1 cellular context compared by ENCODE assay signal in the genomic region with DNA sequence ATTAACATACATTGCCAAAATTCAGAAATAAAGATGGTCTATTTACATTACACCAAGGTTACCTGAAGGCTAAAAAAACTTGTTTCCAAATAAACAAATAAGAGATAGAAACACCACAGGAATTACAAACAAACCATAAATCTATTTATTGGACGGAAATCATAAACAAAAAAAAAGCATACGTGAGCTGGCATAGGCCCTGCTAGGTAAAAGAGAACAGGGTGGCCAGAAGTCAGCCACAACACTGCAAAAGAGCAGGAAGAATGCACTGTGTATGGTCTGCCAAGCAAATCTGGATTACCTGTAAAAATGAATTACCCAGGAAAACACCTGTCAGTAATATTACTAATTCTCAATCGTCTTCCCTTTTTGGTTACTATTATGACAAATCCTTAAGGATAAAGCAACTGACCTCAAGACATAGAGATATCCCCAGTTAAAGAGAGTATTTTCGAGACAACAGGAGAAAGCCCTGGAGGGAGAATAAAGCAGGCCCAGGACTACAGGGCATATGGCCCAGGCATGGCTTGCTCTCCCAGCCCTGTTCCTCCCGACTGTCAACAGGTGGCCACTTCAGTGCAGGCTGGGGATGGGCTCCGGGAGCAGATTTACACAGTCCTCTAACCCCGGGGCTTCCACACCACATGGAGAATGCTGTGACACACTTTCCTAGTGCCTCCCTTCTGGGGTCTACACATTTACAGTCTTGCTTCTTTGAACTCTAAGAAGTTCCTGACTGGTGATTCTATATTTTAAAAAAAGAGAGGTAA.
TF ChIP-seq lines count a peak whose summit lies in the region.

No MANE protein-coding gene starts in this region.

TF ChIP-seq in WTC11, 78 proteins besides CTCF, POLR2A, EP300 and RAD21 (continued from another document):
- TF ChIP-seq, protein P1, sequence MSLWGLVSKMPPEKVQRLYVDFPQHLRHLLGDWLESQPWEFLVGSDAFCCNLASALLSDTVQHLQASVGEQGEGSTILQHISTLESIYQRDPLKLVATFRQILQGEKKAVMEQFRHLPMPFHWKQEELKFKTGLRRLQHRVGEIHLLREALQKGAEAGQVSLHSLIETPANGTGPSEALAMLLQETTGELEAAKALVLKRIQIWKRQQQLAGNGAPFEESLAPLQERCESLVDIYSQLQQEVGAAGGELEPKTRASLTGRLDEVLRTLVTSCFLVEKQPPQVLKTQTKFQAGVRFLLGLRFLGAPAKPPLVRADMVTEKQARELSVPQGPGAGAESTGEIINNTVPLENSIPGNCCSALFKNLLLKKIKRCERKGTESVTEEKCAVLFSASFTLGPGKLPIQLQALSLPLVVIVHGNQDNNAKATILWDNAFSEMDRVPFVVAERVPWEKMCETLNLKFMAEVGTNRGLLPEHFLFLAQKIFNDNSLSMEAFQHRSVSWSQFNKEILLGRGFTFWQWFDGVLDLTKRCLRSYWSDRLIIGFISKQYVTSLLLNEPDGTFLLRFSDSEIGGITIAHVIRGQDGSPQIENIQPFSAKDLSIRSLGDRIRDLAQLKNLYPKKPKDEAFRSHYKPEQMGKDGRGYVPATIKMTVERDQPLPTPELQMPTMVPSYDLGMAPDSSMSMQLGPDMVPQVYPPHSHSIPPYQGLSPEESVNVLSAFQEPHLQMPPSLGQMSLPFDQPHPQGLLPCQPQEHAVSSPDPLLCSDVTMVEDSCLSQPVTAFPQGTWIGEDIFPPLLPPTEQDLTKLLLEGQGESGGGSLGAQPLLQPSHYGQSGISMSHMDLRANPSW (CRISPR knock-in tag; conservative IDR thresholded peaks at IDR 0.05; ENCODE audit: low read depth) = no peak
- no peak for TF ChIP-seq NR1H2 (CRISPR knock-in tag; IDR thresholded peaks at IDR 0.05)
- TF ChIP-seq PREB (CRISPR knock-in tag; IDR thresholded peaks at IDR 0.05; ENCODE audit: borderline replicate concordance) = no peak
- TF ChIP-seq HMGA2 (CRISPR knock-in tag; IDR thresholded peaks at IDR 0.05) = no peak
- no peak for TF ChIP-seq FOXJ3 (CRISPR knock-in tag; IDR thresholded peaks at IDR 0.05; ENCODE audit: borderline replicate concordance)
- no peak for TF ChIP-seq NFYB (CRISPR knock-in tag; conservative IDR thresholded peaks at IDR 0.05; ENCODE audit: low read depth)
